In genomic region chr10:21517983-21518628, GRCh38 we compare ENCODE assay signal across 9 cellular contexts. TPM values are rescaled to one million over a fixed set of nuclear protein-coding genes. Genes with fewer than 3 reads are reported as not detected.
DNase-seq lines count a peak whose midpoint lies in the region; ATAC-seq, FAIRE-seq and TF ChIP-seq lines count a peak whose summit lies in the region.
"Had no signal": no experiment of that assay in that cellular context is flagged by ENCODE, and none has a peak within 500 bp of the region (broad histone marks: within the 10 kb centered on the region; RNA-seq: fewer than 3 reads in every experiment).

No MANE protein-coding gene starts in this region.

- no peaks in the 10 kb centered on the region for H3K9me3 ChIP-seq in effector memory CD4-positive, alpha-beta T cell (ENCODE audit: control insufficient read depth, low read length)
- H3K9me3 ChIP-seq in naive thymus-derived CD4-positive, alpha-beta T cell (ENCODE audit: control insufficient read depth in 2 of 3, low read length in 3 of 3) = no peaks in the 10 kb centered on the region

- DNase-seq in A172 (ENCODE audit: low spot score) (peak; percentile 58), HEK293T (ENCODE audit: extremely low spot score) (no peak), RCC 7860 (ENCODE audit: low spot score) (no peak), GM13977 (ENCODE audit: low spot score) (no peak), occipital lobe (lab: John Stamatoyannopoulos, UW) (no peak)
- DNase-seq in effector memory CD4-positive, alpha-beta T cell = no peak
- DNase-seq in naive thymus-derived CD4-positive, alpha-beta T cell = peak in 3 of 9 donors; percentile 25 to 29 (median 29)

- in situ Hi-C loops in GM13977 (cut with MboI; ENCODE audit: low pct_unique_long_range_greater_than_20kb, low sequenced_read_pairs, unreplicated experiment) = no loop called here

- peaks cover 61 to 82% (median 75%) of the 10 kb centered on the region in 5 donors for H3K27me3 Mint-ChIP-seq in naive thymus-derived CD4-positive, alpha-beta T cell

- CTCF ChIA-PET in HEK293T (lab: Yijun Ruan, JAX) = interaction anchor here (0.6 to 1.4 kb wide), 4 partner anchors 12 to 239 kb away, joined by 3 to 5 read pairs (median 4); no protein-coding TSS in a partner anchor
- CTCF ChIA-PET in naive thymus-derived CD4-positive, alpha-beta T cell (lab: Charles Lee) = interaction anchor here (0.6 to 1.6 kb wide), 4 partner anchors 9 to 1471 kb away, joined by 3 to 5 read pairs (median 4); no protein-coding TSS in a partner anchor

- peak overlapping the region; percentile 50 for H3K4me3 ChIP-seq in effector memory CD4-positive, alpha-beta T cell (ENCODE audit: insufficient read depth, low read depth, low read length, poor library complexity, severe bottlenecking)
- peak overlapping the region; percentile 57 for H3K4me3 ChIP-seq in naive thymus-derived CD4-positive, alpha-beta T cell (ENCODE audit: low read length)

- peak overlapping the region; percentile 74 to 88 (median 84) for H3K4me3 Mint-ChIP-seq in naive thymus-derived CD4-positive, alpha-beta T cell

- H3K36me3 Mint-ChIP-seq in naive thymus-derived CD4-positive, alpha-beta T cell = no peaks in the 10 kb centered on the region

- peak; percentile 33 for FAIRE-seq in RCC 7860 (lab: Jason Lieb, UNC)
- FAIRE-seq: GM18507 had no signal

- peaks cover 0 to 11% (median 0%) of the 10 kb centered on the region in 11 donors for H3K9me3 Mint-ChIP-seq in naive thymus-derived CD4-positive, alpha-beta T cell

- no peak for ATAC-seq in naive thymus-derived CD4-positive, alpha-beta T cell
- ATAC-seq in GM18861 (IDR thresholded peaks at IDR 0.05; ENCODE audit: unreplicated experiment) = no peak

- H3K27ac Mint-ChIP-seq in naive thymus-derived CD4-positive, alpha-beta T cell = peak overlapping the region in 8 of 9 donors; percentile 8 to 89 (median 58)

- H3K4me1 ChIP-seq in effector memory CD4-positive, alpha-beta T cell (ENCODE audit: control insufficient read depth, insufficient read depth, low read length, poor library complexity, severe bottlenecking) = peaks cover 34% of the 10 kb centered on the region
- H3K4me1 ChIP-seq in naive thymus-derived CD4-positive, alpha-beta T cell (ENCODE audit: control insufficient read depth in 2 of 2, insufficient read depth in 2 of 2, low read length in 2 of 2) = peaks cover 29 to 37% of the 10 kb centered on the region in 2 donors

- POLR2A ChIA-PET in HEK293T (lab: Yijun Ruan, JAX) = interaction anchor here (0.8 to 2.0 kb wide), 8 partner anchors 9 to 207 kb away, joined by 3 to 25 read pairs (median 10); partner anchors contain the start of gene MLLT10
- POLR2A ChIA-PET in naive thymus-derived CD4-positive, alpha-beta T cell (lab: Charles Lee) = interaction anchor here (0.6 to 2.0 kb wide), 7 partner anchors 9 to 397 kb away, joined by 3 to 10 read pairs (median 4); partner anchors contain the start of gene MLLT10

- TF ChIP-seq CTCF in GM13977 (IDR thresholded peaks at IDR 0.05; ENCODE audit: extremely low read depth, insufficient read depth, missing control alignments) = no peak

- no peak overlapping the region for H3K27ac ChIP-seq in effector memory CD4-positive, alpha-beta T cell (ENCODE audit: insufficient read depth, low read length, poor library complexity, severe bottlenecking)
- no peak overlapping the region for H3K27ac ChIP-seq in naive thymus-derived CD4-positive, alpha-beta T cell (ENCODE audit: low read depth, low read length)

- H3K36me3 ChIP-seq in effector memory CD4-positive, alpha-beta T cell (ENCODE audit: control insufficient read depth, insufficient read depth, low read length) = no peaks in the 10 kb centered on the region
- H3K36me3 ChIP-seq in naive thymus-derived CD4-positive, alpha-beta T cell (ENCODE audit: control insufficient read depth in 2 of 3, insufficient read depth in 3 of 3, low read length in 3 of 3) = no peaks in the 10 kb centered on the region

- H3K4me1 Mint-ChIP-seq in naive thymus-derived CD4-positive, alpha-beta T cell = peaks cover 17 to 46% (median 41%) of the 10 kb centered on the region in 7 donors

- intact Hi-C loops in naive thymus-derived CD4-positive, alpha-beta T cell (cut with micrococcal nuclease) = loop anchor here (1.0 to 5.0 kb wide), 5 partner anchors 7 to 824 kb away; partner anchors contain the start of genes SKIDA1 (in 2 of the 2) and MLLT10 (in 1 of the 2)

- peaks cover 81% of the 10 kb centered on the region for H3K27me3 ChIP-seq in effector memory CD4-positive, alpha-beta T cell (replicated peaks; ENCODE audit: control insufficient read depth, insufficient read depth, low read length, poor library complexity, severe bottlenecking)
- H3K27me3 ChIP-seq in naive thymus-derived CD4-positive, alpha-beta T cell (ENCODE audit: control insufficient read depth in 2 of 2, insufficient read depth in 2 of 2, low read length in 2 of 2) = peaks cover 51 to 53% of the 10 kb centered on the region in 2 donors

TF ChIP-seq in HEK293T, 16 proteins besides CTCF, POLR2A, EP300 and RAD21:
- no peak for TF ChIP-seq FOXM1 (IDR thresholded peaks at IDR 0.05; ENCODE audit: borderline replicate concordance)
- TF ChIP-seq TARDBP (IDR thresholded peaks at IDR 0.05) = no peak
- TF ChIP-seq PKNOX1 (IDR thresholded peaks at IDR 0.05) = peak; percentile 90
- no peak for TF ChIP-seq FOXA1 (IDR thresholded peaks at IDR 0.05)
- no peak for TF ChIP-seq ELF4 (IDR thresholded peaks at IDR 0.05)
- TF ChIP-seq LEF1 (IDR thresholded peaks at IDR 0.05; ENCODE audit: borderline replicate concordance) = no peak
- no peak for TF ChIP-seq SP1 (IDR thresholded peaks at IDR 0.05)
- no peak for TF ChIP-seq SUZ12 (IDR thresholded peaks at IDR 0.05)
- TF ChIP-seq L3MBTL2 (conservative IDR thresholded peaks at IDR 0.05) = 0 out of 2 replicates have a peak, but pooled peaks have one; percentile 5
- no peak for TF ChIP-seq FOXK2 (IDR thresholded peaks at IDR 0.05)
- no peak for TF ChIP-seq HDGF (IDR thresholded peaks at IDR 0.05; ENCODE audit: borderline replicate concordance)
- TF ChIP-seq ZNF384 (IDR thresholded peaks at IDR 0.05) = peak; percentile 91
- TF ChIP-seq CTBP1 (IDR thresholded peaks at IDR 0.05; ENCODE audit: borderline replicate concordance) = 0 out of 2 replicates have a peak, but pooled peaks have one; percentile 26
- no peak for TF ChIP-seq NFRKB (IDR thresholded peaks at IDR 0.05)
- TF ChIP-seq ARNT (IDR thresholded peaks at IDR 0.05) = no peak

RNA-seq across cellular contexts. Expression of gene SKIDA1, which starts 7.4 kb away (rescaled TPM):
- 0.53 and 2.4 TPM in 2 replicates for total RNA-seq in A172 (2014; rRNA removed; shearing (Covaris generic))
- under 1 TPM in 4 of 5 experiments, not detected in 1; 0.17 to 0.45 (median 0.28) TPM for total RNA-seq in naive thymus-derived CD4-positive, alpha-beta T cell
- polyA plus RNA-seq in naive thymus-derived CD4-positive, alpha-beta T cell = under 1 TPM in 1 of 2 donors, not detected in 1; 0.38 TPM
- 9.4 TPM for total RNA-seq in occipital lobe

RNA-seq across cellular contexts. Expression of gene MLLT10, which starts 15.9 kb away (rescaled TPM):
- 22.7 and 26.0 TPM in 2 replicates for total RNA-seq in A172 (2014; rRNA removed; shearing (Covaris generic))
- total RNA-seq in naive thymus-derived CD4-positive, alpha-beta T cell = 10 to 100 TPM; 50.0 to 74.2 (median 67.9) TPM
- polyA plus RNA-seq in naive thymus-derived CD4-positive, alpha-beta T cell = 1 to 10 TPM; 6.0 to 8.8 TPM
- total RNA-seq in occipital lobe = 54.7 TPM
